ENCODE assay signal across 8 cellular contexts in genomic region chr19:49488046-49488862, GRCh38. TPM values are rescaled to one million over a fixed set of nuclear protein-coding genes. Genes with fewer than 3 reads are reported as not detected.
DNase-seq lines count a peak whose midpoint lies in the region; ATAC-seq, FAIRE-seq and TF ChIP-seq lines count a peak whose summit lies in the region.

No MANE protein-coding gene starts in this region.

- CTCF ChIA-PET in H1 (lab: Charles Lee; ENCODE audit: partially characterized antibody), result interaction anchor here (1.0 to 3.0 kb wide), 2 partner anchors 10 to 14 kb away, joined by 3 to 9 read pairs; no protein-coding TSS in a partner anchor

- no peak overlapping the region for H2BK15ac ChIP-seq in H1 (ENCODE audit: low read length)

- H3K9me3 ChIP-seq in OCI-LY1 (ENCODE audit: low read length) (no peaks in the 10 kb centered on the region), H1 (ENCODE audit: insufficient read depth in 2 of 2, low read depth in 1 of 2, low read length in 1 of 2) (no peaks in the 10 kb centered on the region), ovary (no peaks in the 10 kb centered on the region)

- peak overlapping the region; percentile 97; the same call in 1 of the 2 replicates for H2AK5ac ChIP-seq in H1 (ENCODE audit: low read depth, low read length)

- no peak overlapping the region for H3K14ac ChIP-seq in H1 (ENCODE audit: insufficient read length)

- peak overlapping the region; percentile 85 for H3K4me2 ChIP-seq in OCI-LY1 (ENCODE audit: low read length)
- peak overlapping the region; percentile 85 to 98 for H3K4me2 ChIP-seq in H1 (ENCODE audit: insufficient read depth in 1 of 2, low read depth in 2 of 2, low read length in 2 of 2)

- H2BK5ac ChIP-seq in H1 (ENCODE audit: low read depth, low read length), result peak overlapping the region; percentile 99

- peak overlapping the region; percentile 1 for H3K4ac ChIP-seq in H1 (replicated peaks; ENCODE audit: insufficient read length, low read depth, low read length)

- peaks cover 15% of the 10 kb centered on the region for H3F3A ChIP-seq in OCI-LY1 (ENCODE audit: insufficient read depth, low read length)

- peak overlapping the region; percentile 98 for H3K18ac ChIP-seq in H1 (ENCODE audit: extremely low read depth, low read length)

- H3K27me3 ChIP-seq in OCI-LY1 (ENCODE audit: insufficient read depth, low read length) (no peaks in the 10 kb centered on the region), H1 (replicated peaks in 1 of 4; ENCODE audit: control insufficient read depth in 3 of 4, extremely low read depth in 1 of 4, insufficient read depth in 3 of 4, low read length in 3 of 4) (no peaks in the 10 kb centered on the region), ovary (no peaks in the 10 kb centered on the region)

- no peak overlapping the region for H2BK20ac ChIP-seq in H1 (ENCODE audit: low read length)

- no peaks in the 10 kb centered on the region for H3K9me2 ChIP-seq in OCI-LY1 (ENCODE audit: low read depth, low read length)

- ATAC-seq in HG02623 (IDR thresholded peaks at IDR 0.05; ENCODE audit: unreplicated experiment), result no peak

- DNase-seq in ELF-1 (ENCODE audit: low read depth, low spot score) (peak; percentile 65), H1 (ENCODE audit: low read depth in 1 of 2, low spot score in 2 of 2) (no peak), ovary (no peak), AML-193 (lab: John Stamatoyannopoulos, UW) (no peak), SHP77 treated with DMSO at 0.1 percent for 48 hours (lab: John Stamatoyannopoulos, UW) (no peak)
- no peak for DNase-seq in activated CD4-positive, CD25-positive, alpha-beta regulatory T cell (lab: John Stamatoyannopoulos, UW)

- POLR2A ChIA-PET in H1 (lab: Charles Lee; ENCODE audit: partially characterized antibody), result interaction anchor here (0.6 to 10.8 kb wide), 46 partner anchors 7 to 837 kb away, joined by 3 to 138 read pairs (median 4); partner anchors contain the start of genes ALDH16A1, FCGRT, NOSIP and PIH1D1

- peak overlapping the region; percentile 90; the same call in 1 of the 2 replicates for H4K8ac ChIP-seq in H1 (ENCODE audit: extremely low read depth, insufficient read depth, low read length)

- H3K9ac ChIP-seq in OCI-LY1 (ENCODE audit: low read length) (peak overlapping the region; percentile 96), H1 (replicated peaks in 1 of 4; ENCODE audit: extremely low read depth in 1 of 4, low read depth in 3 of 4, low read length in 3 of 4) (peak overlapping the region; percentile 99 to 100 (median 100))

- H3K27ac ChIP-seq in OCI-LY1 (ENCODE audit: low read depth, low read length, poor library complexity, severe bottlenecking), result peak overlapping the region; percentile 84
- H3K27ac ChIP-seq in H1 (ENCODE audit: low read depth, low read length), result peak overlapping the region; percentile 98
- peak overlapping the region; percentile 84 for H3K27ac ChIP-seq in ovary

- no peak overlapping the region for H4K91ac ChIP-seq in H1 (replicated peaks; ENCODE audit: insufficient read length, low read length)

- H4K5ac ChIP-seq in H1 (ENCODE audit: insufficient read length, low read depth, low read length), result peak overlapping the region; percentile 61

- H4K20me1 ChIP-seq in OCI-LY1 (ENCODE audit: insufficient read depth, low read length), result no peaks in the 10 kb centered on the region
- H4K20me1 ChIP-seq in H1 (replicated peaks in 1 of 2; ENCODE audit: control insufficient read depth in 1 of 2, insufficient read depth in 2 of 2, low read length in 2 of 2), result peaks cover 15 to 20% of the 10 kb centered on the region in 2 experiments

- intact Hi-C loops in ovary (cut with DNase I), result loop anchor here in 1 of 4 donors (10.0 kb wide), 1 partner anchor 187 kb away; the partner anchor contains the start of gene PRMT1

- WGBS in H1 (ENCODE audit: extremely low coverage in 1 of 2, insufficient coverage in 1 of 2, insufficient read length in 1 of 2, insufficient replicate concordance in 2 of 2, low coverage in 1 of 2, low lambda C conversion rate in 2 of 2, missing lambda C conversion rate in 1 of 2), 2 experiments, result 1% methylated on average over 26 of the region's 26 CpGs; no CpG with 5 or more reads in 1 of the 2 experiments
- WGBS in ovary, 3 donors, result 0 to 1% (median 0%) methylated on average over 26 of the region's 26 CpGs

- H3K23ac ChIP-seq in H1 (ENCODE audit: insufficient read length), result peak overlapping the region; percentile 18

- no peak; a peak in 2 of 3 replicates for TF ChIP-seq POLR2A in H1 (IDR thresholded peaks at IDR 0.05; ENCODE audit: control extremely low read depth in 1 of 2, low read depth in 2 of 2, low read length in 2 of 2)
- no peak for TF ChIP-seq POLR2A in ovary (IDR thresholded peaks at IDR 0.05)

- H2AFZ ChIP-seq in OCI-LY1 (ENCODE audit: low read length) (no peak overlapping the region), H1 (ENCODE audit: low read length) (no peak overlapping the region)

- TF ChIP-seq EP300 in H1 (IDR thresholded peaks at IDR 0.05; ENCODE audit: borderline replicate concordance in 1 of 2, low read depth in 2 of 2, low read length in 2 of 2) (no peak), ovary (IDR thresholded peaks at IDR 0.05) (no peak)

- H3K23me2 ChIP-seq in H1 (ENCODE audit: low read depth, low read length), result peaks cover 12% of the 10 kb centered on the region

- no peak for TF ChIP-seq RAD21 in H1 (IDR thresholded peaks at IDR 0.05 in 1 of 2, conservative IDR thresholded peaks at IDR 0.05 in 1 of 2; ENCODE audit: low read depth in 2 of 2, low read length in 2 of 2)

- H3K79me2 ChIP-seq in OCI-LY1 (ENCODE audit: insufficient read depth, low read length) (peaks cover 23% of the 10 kb centered on the region), H1 (ENCODE audit: control insufficient read depth in 1 of 2, insufficient read depth in 2 of 2, low read length in 2 of 2) (peaks cover 20 to 31% of the 10 kb centered on the region in 2 experiments)

- no peak overlapping the region for H2BK120ac ChIP-seq in H1 (replicated peaks; ENCODE audit: low read depth, low read length)

- H3K4me3 ChIP-seq in OCI-LY1 (ENCODE audit: low read depth, low read length, poor library complexity, severe bottlenecking) (peak overlapping the region; percentile 84), H1 (ENCODE audit: extremely low read depth in 1 of 4, insufficient read depth in 2 of 4, low read depth in 3 of 4, low read length in 4 of 4) (peak overlapping the region; percentile 96 to 100 (median 100)), ovary (peak overlapping the region; percentile 65)

- TF ChIP-seq CTCF in OCI-LY1 (IDR thresholded peaks at IDR 0.05; ENCODE audit: low read length), result no peak
- TF ChIP-seq CTCF in H1 (IDR thresholded peaks at IDR 0.05; ENCODE audit: control extremely low read depth in 1 of 3, insufficient read depth in 1 of 3, low read depth in 1 of 3, low read length in 3 of 3), result no peak
- no peak for TF ChIP-seq CTCF in ovary (IDR thresholded peaks at IDR 0.05)

- H3K36me3 ChIP-seq in OCI-LY1 (ENCODE audit: insufficient read depth, low read length), result peaks cover 58% of the 10 kb centered on the region
- H3K36me3 ChIP-seq in H1 (ENCODE audit: control insufficient read depth in 2 of 4, insufficient read depth in 4 of 4, low read length in 3 of 4), result peaks cover 26 to 49% (median 36%) of the 10 kb centered on the region in 4 experiments
- no peaks in the 10 kb centered on the region for H3K36me3 ChIP-seq in ovary

- peaks cover 2% of the 10 kb centered on the region; the same call in 1 of the 2 replicates for H3K79me1 ChIP-seq in H1 (ENCODE audit: low read depth, low read length)

- H3K56ac ChIP-seq in H1 (replicated peaks; ENCODE audit: insufficient read length, low read depth, low read length), result peak overlapping the region; percentile 96

- H3K4me1 ChIP-seq in OCI-LY1 (ENCODE audit: insufficient read depth, low read length, severe bottlenecking), result peaks cover 29% of the 10 kb centered on the region
- H3K4me1 ChIP-seq in H1 (replicated peaks in 1 of 4; ENCODE audit: control insufficient read depth in 3 of 4, insufficient read depth in 4 of 4, low read length in 3 of 4), result peaks cover 0 to 8% (median 2%) of the 10 kb centered on the region in 4 experiments; a peak in 3 of 7 replicates
- H3K4me1 ChIP-seq in ovary (ENCODE audit: insufficient read depth), result peaks cover 9% of the 10 kb centered on the region

- H2BK12ac ChIP-seq in H1 (ENCODE audit: low read depth, low read length), result peak overlapping the region; percentile 9; the same call in 1 of the 2 replicates

- no peak for FAIRE-seq in H1 (lab: Jason Lieb, UNC)

RNA-seq across cellular contexts. Expression of gene RPL13A, which starts 0.8 kb away (rescaled TPM):
- 3,305 and 3,520 TPM in 2 replicates for total RNA-seq in H1 (2021; fragmentation: NEBNext Ultra II Directional; extraction: Animal tissue kit (Norgen Biotek cat#: 25700))
- polyA plus RNA-seq in H1 (2011; rRNA removed) (8,501 and 8,868 TPM in 2 replicates), ovary (1,000 to 10,000 TPM; 3,682 to 6,907 TPM)
- polyA plus RNA-seq in H1 (2011; cell fraction: cytosol; rRNA removed), result 6,473 TPM
- 8,490 TPM for polyA plus RNA-seq in H1 (2011; cell fraction: nucleus; rRNA removed)
- polyA plus RNA-seq in H1 (2012, experiment 1 of 2), result 3,636 to 6,700 TPM (median 4,913 TPM) in 4 replicates
- 4,417 TPM for polyA plus RNA-seq in H1 (2012, experiment 2 of 2)
- polyA plus RNA-seq in H1 (2013, experiment 1 of 2), result 5,169 TPM
- 4,987 TPM for polyA plus RNA-seq in H1 (2013, experiment 2 of 2)
- polyA minus RNA-seq in H1 (2011; rRNA and poly(A)+ RNA removed), result 1,061 and 1,192 TPM in 2 replicates
- polyA minus RNA-seq in H1 (2011; cell fraction: cytosol; rRNA and poly(A)+ RNA removed), result 1,493 TPM
- 3,411 TPM for polyA minus RNA-seq in H1 (2011; cell fraction: nucleus; rRNA and poly(A)+ RNA removed)
- total RNA-seq in ovary, result 1,000 to 10,000 TPM; 4,998 to 9,736 (median 6,664) TPM

RNA-seq across cellular contexts. Expression of gene RPS11, which starts 8.0 kb away (rescaled TPM):
- total RNA-seq in H1 (2021; fragmentation: NEBNext Ultra II Directional; extraction: Animal tissue kit (Norgen Biotek cat#: 25700)), result 2,240 and 2,296 TPM in 2 replicates
- polyA plus RNA-seq in H1 (2011; rRNA removed) (4,988 and 6,072 TPM in 2 replicates), ovary (1,000 to 10,000 TPM; 8,754 to 9,572 TPM)
- 7,346 TPM for polyA plus RNA-seq in H1 (2011; cell fraction: cytosol; rRNA removed)
- 2,598 TPM for polyA plus RNA-seq in H1 (2011; cell fraction: nucleus; rRNA removed)
- polyA plus RNA-seq in H1 (2012, experiment 1 of 2), result 4,049 to 4,786 TPM (median 4,319 TPM) in 4 replicates
- 6,913 TPM for polyA plus RNA-seq in H1 (2012, experiment 2 of 2)
- polyA plus RNA-seq in H1 (2013, experiment 1 of 2), result 3,607 TPM
- polyA plus RNA-seq in H1 (2013, experiment 2 of 2), result 3,607 TPM
- polyA minus RNA-seq in H1 (2011; rRNA and poly(A)+ RNA removed), result 1,118 and 1,125 TPM in 2 replicates
- 628 TPM for polyA minus RNA-seq in H1 (2011; cell fraction: cytosol; rRNA and poly(A)+ RNA removed)
- polyA minus RNA-seq in H1 (2011; cell fraction: nucleus; rRNA and poly(A)+ RNA removed), result 876 TPM
- over 10,000 TPM in 2 of 7 donors, 1,000 to 10,000 TPM in 5; 2,881 to 13,366 (median 4,211) TPM for total RNA-seq in ovary

RNA-seq across cellular contexts. Expression of gene FLT3LG, which starts 14.2 kb away (rescaled TPM):
- 1.6 and 2.6 TPM in 2 replicates for total RNA-seq in H1 (2021; fragmentation: NEBNext Ultra II Directional; extraction: Animal tissue kit (Norgen Biotek cat#: 25700))
- polyA plus RNA-seq in H1 (2011; rRNA removed) (3.2 and 3.9 TPM in 2 replicates), ovary (10 to 100 TPM in 1 of 2 donors, 1 to 10 TPM in 1; 3.9 to 15.3 TPM)
- polyA plus RNA-seq in H1 (2011; cell fraction: cytosol; rRNA removed), result 2.1 TPM
- polyA plus RNA-seq in H1 (2011; cell fraction: nucleus; rRNA removed), result 2.8 TPM
- polyA plus RNA-seq in H1 (2012, experiment 1 of 2), result 1.8 to 3.5 TPM (median 2.2 TPM) in 4 replicates
- polyA plus RNA-seq in H1 (2012, experiment 2 of 2), result 2.4 TPM
- polyA plus RNA-seq in H1 (2013, experiment 1 of 2), result 2.3 TPM
- polyA plus RNA-seq in H1 (2013, experiment 2 of 2), result 2.1 TPM
- polyA minus RNA-seq in H1 (2011; rRNA and poly(A)+ RNA removed), result 0.39 TPM in 1 of 2 replicates, not detected in the other
- polyA minus RNA-seq in H1 (2011; cell fraction: cytosol; rRNA and poly(A)+ RNA removed), result not detected
- polyA minus RNA-seq in H1 (2011; cell fraction: nucleus; rRNA and poly(A)+ RNA removed), result not detected
- total RNA-seq in ovary, result 10 to 100 TPM in 5 of 7 donors, 1 to 10 TPM in 2; 5.1 to 15.2 (median 12.2) TPM

RNA-seq across cellular contexts. Expression of gene FCGRT, which starts 24.2 kb away (rescaled TPM):
- 43.4 and 46.5 TPM in 2 replicates for total RNA-seq in H1 (2021; fragmentation: NEBNext Ultra II Directional; extraction: Animal tissue kit (Norgen Biotek cat#: 25700))
- polyA plus RNA-seq in H1 (2011; rRNA removed) (41.2 and 66.7 TPM in 2 replicates), ovary (100 to 1,000 TPM; 180 to 295 TPM)
- polyA plus RNA-seq in H1 (2011; cell fraction: cytosol; rRNA removed), result 29.0 TPM
- polyA plus RNA-seq in H1 (2011; cell fraction: nucleus; rRNA removed), result 104 TPM
- polyA plus RNA-seq in H1 (2012, experiment 1 of 2), result 31.3 to 51.7 TPM (median 47.2 TPM) in 4 replicates
- polyA plus RNA-seq in H1 (2012, experiment 2 of 2), result 38.5 TPM
- polyA plus RNA-seq in H1 (2013, experiment 1 of 2), result 52.8 TPM
- polyA plus RNA-seq in H1 (2013, experiment 2 of 2), result 53.7 TPM
- 12.9 and 13.9 TPM in 2 replicates for polyA minus RNA-seq in H1 (2011; rRNA and poly(A)+ RNA removed)
- polyA minus RNA-seq in H1 (2011; cell fraction: cytosol; rRNA and poly(A)+ RNA removed), result 15.7 TPM
- 12.3 TPM for polyA minus RNA-seq in H1 (2011; cell fraction: nucleus; rRNA and poly(A)+ RNA removed)
- 100 to 1,000 TPM; 158 to 247 (median 238) TPM for total RNA-seq in ovary

RNA-seq across cellular contexts. Expression of gene ALDH16A1, which starts 35.2 kb away (rescaled TPM):
- total RNA-seq in H1 (2021; fragmentation: NEBNext Ultra II Directional; extraction: Animal tissue kit (Norgen Biotek cat#: 25700)), result 32.7 and 34.3 TPM in 2 replicates
- polyA plus RNA-seq in H1 (2011; rRNA removed) (30.5 and 54.8 TPM in 2 replicates), ovary (10 to 100 TPM in 1 of 2 donors, under 1 TPM in 1; 0.93 to 22.5 TPM)
- 32.1 TPM for polyA plus RNA-seq in H1 (2011; cell fraction: cytosol; rRNA removed)
- 81.6 TPM for polyA plus RNA-seq in H1 (2011; cell fraction: nucleus; rRNA removed)
- polyA plus RNA-seq in H1 (2012, experiment 1 of 2), result 26.2 to 40.1 TPM (median 35.4 TPM) in 4 replicates
- 25.7 TPM for polyA plus RNA-seq in H1 (2012, experiment 2 of 2)
- 19.9 TPM for polyA plus RNA-seq in H1 (2013, experiment 1 of 2)
- 18.5 TPM for polyA plus RNA-seq in H1 (2013, experiment 2 of 2)
- polyA minus RNA-seq in H1 (2011; rRNA and poly(A)+ RNA removed), result 13.9 and 18.1 TPM in 2 replicates
- polyA minus RNA-seq in H1 (2011; cell fraction: cytosol; rRNA and poly(A)+ RNA removed), result 25.7 TPM
- polyA minus RNA-seq in H1 (2011; cell fraction: nucleus; rRNA and poly(A)+ RNA removed), result 21.3 TPM
- 10 to 100 TPM; 15.8 to 24.2 (median 20.2) TPM for total RNA-seq in ovary
